10 cellular contexts compared by ENCODE assay signal in genomic region chr17:11644265-11645212, GRCh38. TPM values are rescaled to one million over a fixed set of nuclear protein-coding genes. Genes with fewer than 3 reads are reported as not detected.
DNase-seq lines count a peak whose midpoint lies in the region; ATAC-seq and TF ChIP-seq lines count a peak whose summit lies in the region.
"Had no signal": no experiment of that assay in that cellular context is flagged by ENCODE, and none has a peak within 500 bp of the region (broad histone marks: within the 10 kb centered on the region; RNA-seq: fewer than 3 reads in every experiment).

No MANE protein-coding gene starts in this region.

- H3K27ac Mint-ChIP-seq in Calu3 (ENCODE audit: unreplicated experiment) (no peak overlapping the region), progenitor cell of endocrine pancreas (no peak overlapping the region)
- no peak overlapping the region for H3K27ac Mint-ChIP-seq in activated naive CD4-positive, alpha-beta T cell treated with anti-CD3 and anti-CD28 coated beads for 36 hours
- H3K27ac Mint-ChIP-seq: stimulated activated naive CD8-positive, alpha-beta T cell treated with anti-CD3 and anti-CD28 coated beads, Interleukin-15, Interleukin-2, amounts not matched to agents 100 ng/mL and 50 ng/mL, for 24 hours had no signal

- ATAC-seq in HG03159 (IDR thresholded peaks at IDR 0.05; ENCODE audit: unreplicated experiment) = peak; percentile 79
- peak; percentile 76 for ATAC-seq in Right ventricle myocardium superior (ENCODE audit: poor library complexity)
- ATAC-seq in GM18867 (IDR thresholded peaks at IDR 0.05; ENCODE audit: unreplicated experiment) = no peak

- no peak overlapping the region for H3K4me3 Mint-ChIP-seq in Calu3 (ENCODE audit: low read depth, unreplicated experiment)
- no peak overlapping the region for H3K4me3 Mint-ChIP-seq in activated naive CD4-positive, alpha-beta T cell treated with anti-CD3 and anti-CD28 coated beads for 36 hours
- H3K4me3 Mint-ChIP-seq in progenitor cell of endocrine pancreas (ENCODE audit: low read depth) = no peak overlapping the region
- H3K4me3 Mint-ChIP-seq: stimulated activated naive CD8-positive, alpha-beta T cell treated with anti-CD3 and anti-CD28 coated beads, Interleukin-15, Interleukin-2, amounts not matched to agents 100 ng/mL and 50 ng/mL, for 24 hours had no signal

- H3K27me3 Mint-ChIP-seq in Calu3 (ENCODE audit: unreplicated experiment) (no peaks in the 10 kb centered on the region), progenitor cell of endocrine pancreas (peaks cover 11% of the 10 kb centered on the region)
- peaks cover 3% of the 10 kb centered on the region for H3K27me3 Mint-ChIP-seq in activated naive CD4-positive, alpha-beta T cell treated with anti-CD3 and anti-CD28 coated beads for 36 hours (ENCODE audit: low read depth)
- H3K27me3 Mint-ChIP-seq: stimulated activated naive CD8-positive, alpha-beta T cell treated with anti-CD3 and anti-CD28 coated beads, Interleukin-15, Interleukin-2, amounts not matched to agents 100 ng/mL and 50 ng/mL, for 24 hours had no signal

- H3K36me3 Mint-ChIP-seq in Calu3 (ENCODE audit: insufficient read depth, unreplicated experiment) (no peaks in the 10 kb centered on the region), progenitor cell of endocrine pancreas (ENCODE audit: insufficient read depth) (no peaks in the 10 kb centered on the region)
- H3K36me3 Mint-ChIP-seq in activated naive CD4-positive, alpha-beta T cell treated with anti-CD3 and anti-CD28 coated beads for 36 hours (ENCODE audit: low read depth) = no peaks in the 10 kb centered on the region

- no peaks in the 10 kb centered on the region for H3K4me1 Mint-ChIP-seq in Calu3 (ENCODE audit: low read depth, unreplicated experiment)
- H3K4me1 Mint-ChIP-seq in activated naive CD4-positive, alpha-beta T cell treated with anti-CD3 and anti-CD28 coated beads for 36 hours (ENCODE audit: low read depth) = peaks cover 4% of the 10 kb centered on the region
- no peaks in the 10 kb centered on the region for H3K4me1 Mint-ChIP-seq in progenitor cell of endocrine pancreas (ENCODE audit: low read depth)

- BruUV-seq in Calu3 (replicated peaks; lab: Mats Ljungman, UMichigan) = no TSS peak

- peak; percentile 30 for TF ChIP-seq CTCF in Calu3 (IDR thresholded peaks at IDR 0.05; ENCODE audit: unreplicated experiment)
- TF ChIP-seq CTCF in progenitor cell of endocrine pancreas (IDR thresholded peaks at IDR 0.05; ENCODE audit: unreplicated experiment) = peak; percentile 86

- CTCF ChIA-PET in Calu3 (lab: Charles Lee) = interaction anchor here (0.5 to 1.5 kb wide), 6 partner anchors 26 to 769 kb away, joined by 4 to 9 read pairs (median 6); no protein-coding TSS in a partner anchor
- CTCF ChIA-PET in activated naive CD4-positive, alpha-beta T cell treated with anti-CD3 and anti-CD28 coated beads for 36 hours (lab: Charles Lee) = interaction anchor here (0.6 to 1.7 kb wide), 9 partner anchors 9 to 768 kb away, joined by 3 to 13 read pairs (median 3); no protein-coding TSS in a partner anchor

- DNase-seq in Calu3 (peak; percentile 57), NCI-H774 (lab: John Stamatoyannopoulos, UW) (peak; percentile 31), Right ventricle myocardium superior (no peak), progenitor cell of endocrine pancreas (ENCODE audit: low spot score, unreplicated experiment) (peak; percentile 39), cortex of kidney (lab: John Stamatoyannopoulos, UW) (no peak)
- peak; percentile 61 for DNase-seq in activated naive CD4-positive, alpha-beta T cell treated with anti-CD3 and anti-CD28 coated beads for 36 hours

- intact Hi-C loops in Calu3 (cut with micrococcal nuclease; ENCODE audit: unreplicated experiment) = loop anchor here (5.0 kb wide), 1 partner anchor 37 kb away; no protein-coding TSS in a partner anchor
- intact Hi-C loops in activated naive CD4-positive, alpha-beta T cell treated with anti-CD3 and anti-CD28 coated beads for 36 hours (cut with micrococcal nuclease) = loop anchor here (1.0 kb wide), 1 partner anchor 768 kb away; no protein-coding TSS in a partner anchor
- intact Hi-C loops in Right ventricle myocardium superior (cut with DNase I) = loop anchor here (10.0 kb wide), 2 partner anchors 290 to 770 kb away; no protein-coding TSS in a partner anchor

- H3K9me3 Mint-ChIP-seq in Calu3 (ENCODE audit: low read depth, unreplicated experiment) (peaks cover 2% of the 10 kb centered on the region), progenitor cell of endocrine pancreas (ENCODE audit: low read depth) (no peaks in the 10 kb centered on the region)
- H3K9me3 Mint-ChIP-seq in activated naive CD4-positive, alpha-beta T cell treated with anti-CD3 and anti-CD28 coated beads for 36 hours = peaks cover 1% of the 10 kb centered on the region
- H3K9me3 Mint-ChIP-seq: stimulated activated naive CD8-positive, alpha-beta T cell treated with anti-CD3 and anti-CD28 coated beads, Interleukin-15, Interleukin-2, amounts not matched to agents 100 ng/mL and 50 ng/mL, for 24 hours had no signal

RNA-seq across cellular contexts. Expression of gene DNAH9, which starts 46.3 kb away (rescaled TPM):
- total RNA-seq in Calu3 (2022) (0.19 and 0.64 TPM in 2 replicates), Right ventricle myocardium superior (not detected), progenitor cell of endocrine pancreas (1.5 and 2.3 TPM in 2 replicates)
- not detected for total RNA-seq in activated naive CD4-positive, alpha-beta T cell treated with anti-CD3 and anti-CD28 coated beads for 36 hours
- total RNA-seq: T-helper 2 cell treated with Interferon-gamma antibody and Interleukin-4, amounts not matched to agents 100 ng/mL and 5 ng/mL, for 36 hours had no signal

Comparison
In these comparisons a context has a peak if more than half of its experiments do, and no peak if none do; other contexts are left out.
1. DNase-seq: peak in Calu3 (single experiment), NCI-H774 (single experiment), activated naive CD4-positive, alpha-beta T cell treated with anti-CD3 and anti-CD28 coated beads for 36 hours (single experiment) and progenitor cell of endocrine pancreas (single experiment); none in Right ventricle myocardium superior (single experiment) and cortex of kidney (single experiment).